ENCODE assay signal across 8 cellular contexts in genomic region chr17:41930833-41931156, GRCh38. TPM values are rescaled to one million over a fixed set of nuclear protein-coding genes. Genes with fewer than 3 reads are reported as not detected.
DNase-seq lines count a peak whose midpoint lies in the region; ATAC-seq and TF ChIP-seq lines count a peak whose summit lies in the region.
"Not testable (repeated sequence)": the region's sequence is repeated elsewhere in the genome, so short reads cannot be mapped to it uniquely, and the experiment has no call there.

No MANE protein-coding gene starts in this region.

- H3K9me2 ChIP-seq in OCI-LY1 (ENCODE audit: low read depth, low read length): not testable (repeated sequence)

- H3K18ac ChIP-seq in neuronal stem cell (ENCODE audit: low read length): not testable (repeated sequence)

- not testable (repeated sequence) for TF ChIP-seq POLR2A in thyroid gland (IDR thresholded peaks at IDR 0.05)

- not testable (repeated sequence) for H2BK5ac ChIP-seq in neuronal stem cell (ENCODE audit: low read length)

- H2AK5ac ChIP-seq in neuronal stem cell (ENCODE audit: low read depth, low read length): not testable (repeated sequence)

- DNase-seq in Caco-2; HFF-Myc (ENCODE audit: extremely low read depth, low read depth); effector memory CD4-positive, alpha-beta T cell; neuronal stem cell (ENCODE audit: low spot score); thyroid gland: not testable (repeated sequence)

- not testable (repeated sequence) for H3K27ac ChIP-seq in OCI-LY1 (ENCODE audit: low read depth, low read length, poor library complexity, severe bottlenecking); iPS-20b (ENCODE audit: low read length)
- peak overlapping the region; percentile 84 for H3K27ac ChIP-seq in effector memory CD4-positive, alpha-beta T cell (ENCODE audit: insufficient read depth, low read length, poor library complexity, severe bottlenecking)
- H3K27ac ChIP-seq in neuronal stem cell (replicated peaks; ENCODE audit: low read length): peak overlapping the region; percentile 29
- H3K27ac ChIP-seq in thyroid gland: peak overlapping the region in 2 of 3 donors; percentile 71 to 81

- intact Hi-C loops in Caco-2 (cut with micrococcal nuclease; ENCODE audit: unreplicated experiment): loop anchor here (1.0 kb wide), 2 partner anchors 11 to 29 kb away; no protein-coding TSS in a partner anchor
- intact Hi-C loops in thyroid gland (cut with DNase I): not testable (repeated sequence)

- H3K9me3 ChIP-seq in Caco-2; OCI-LY1 (ENCODE audit: low read length); effector memory CD4-positive, alpha-beta T cell (ENCODE audit: control insufficient read depth, low read length); iPS-20b (ENCODE audit: insufficient read depth, low read depth, low read length); neuronal stem cell (replicated peaks in 1 of 2; ENCODE audit: control insufficient read depth in 2 of 2, insufficient read depth in 1 of 2, low read depth in 1 of 2, low read length in 2 of 2); thyroid gland: not testable (repeated sequence)

- CTCF ChIA-PET in Caco-2 (lab: Charles Lee): interaction anchor here (0.6 to 1.7 kb wide), 22 partner anchors 9 to 268 kb away, joined by 3 to 36 read pairs (median 4); partner anchors contain the start of genes ACLY, CNP, FKBP10 and JUP

- H2BK12ac ChIP-seq in neuronal stem cell (ENCODE audit: low read length): not testable (repeated sequence)

- not testable (repeated sequence) for H3K4me1 ChIP-seq in Caco-2; effector memory CD4-positive, alpha-beta T cell (ENCODE audit: control insufficient read depth, insufficient read depth, low read length, poor library complexity, severe bottlenecking); iPS-20b (ENCODE audit: insufficient read depth, low read length)
- H3K4me1 ChIP-seq in OCI-LY1 (ENCODE audit: insufficient read depth, low read length, severe bottlenecking) (peaks cover 21% of the 10 kb centered on the region), neuronal stem cell (ENCODE audit: control insufficient read depth in 2 of 2, insufficient read depth in 1 of 2, low read depth in 1 of 2, low read length in 2 of 2) (peaks cover 2 to 11% of the 10 kb centered on the region in 2 donors), thyroid gland (peaks cover 16 to 20% of the 10 kb centered on the region in 2 donors)

- not testable (repeated sequence) for H2BK15ac ChIP-seq in neuronal stem cell (ENCODE audit: low read length)

- H3K9me3 Mint-ChIP-seq in Caco-2 (ENCODE audit: unreplicated experiment); activated T-helper 17 cell treated with anti-CD3 and anti-CD28 coated beads, Interleukin-2, amount 50 U/mL, for 72 hours: not testable (repeated sequence)

- H3K14ac ChIP-seq in neuronal stem cell (ENCODE audit: low read length): not testable (repeated sequence)

- peaks cover 17% of the 10 kb centered on the region for H3K4me1 Mint-ChIP-seq in Caco-2 (ENCODE audit: low read depth, unreplicated experiment)
- H3K4me1 Mint-ChIP-seq in activated T-helper 17 cell treated with anti-CD3 and anti-CD28 coated beads, Interleukin-2, amount 50 U/mL, for 72 hours: not testable (repeated sequence)

- peak overlapping the region; percentile 32; the same call in 1 of the 2 replicates for H3K9ac ChIP-seq in OCI-LY1 (ENCODE audit: low read length)
- peak overlapping the region; percentile 42; the same call in 1 of the 2 replicates for H3K9ac ChIP-seq in iPS-20b (ENCODE audit: low read depth, low read length)
- not testable (repeated sequence) for H3K9ac ChIP-seq in neuronal stem cell (ENCODE audit: low read depth, low read length, poor library complexity)

- H3K4me2 ChIP-seq in OCI-LY1 (ENCODE audit: low read length) (peak overlapping the region; percentile 78), neuronal stem cell (ENCODE audit: insufficient read depth, low read length, poor library complexity, severe bottlenecking) (peak overlapping the region; percentile 58)

- ATAC-seq in activated T-helper 17 cell treated with anti-CD3 and anti-CD28 coated beads, Interleukin-2, amount 50 U/mL, for 72 hours (replicated peaks): peak; percentile 50

- H3K23ac ChIP-seq in neuronal stem cell (ENCODE audit: low read depth, low read length, poor library complexity): not testable (repeated sequence)

- not testable (repeated sequence) for H3K79me1 ChIP-seq in neuronal stem cell (ENCODE audit: low read depth, low read length)

- H3K27ac Mint-ChIP-seq in Caco-2 (ENCODE audit: unreplicated experiment): peak overlapping the region; percentile 98
- peak overlapping the region; percentile 91 for H3K27ac Mint-ChIP-seq in activated T-helper 17 cell treated with anti-CD3 and anti-CD28 coated beads, Interleukin-2, amount 50 U/mL, for 72 hours

- H3K4me3 Mint-ChIP-seq in Caco-2 (ENCODE audit: unreplicated experiment): peak overlapping the region; percentile 97
- H3K4me3 Mint-ChIP-seq in activated T-helper 17 cell treated with anti-CD3 and anti-CD28 coated beads, Interleukin-2, amount 50 U/mL, for 72 hours: peak overlapping the region; percentile 87

- H2BK120ac ChIP-seq in neuronal stem cell (ENCODE audit: low read depth, low read length): not testable (repeated sequence)

- H3K27me3 Mint-ChIP-seq in Caco-2 (ENCODE audit: insufficient read depth, unreplicated experiment); activated T-helper 17 cell treated with anti-CD3 and anti-CD28 coated beads, Interleukin-2, amount 50 U/mL, for 72 hours: not testable (repeated sequence)

- not testable (repeated sequence) for H3K4ac ChIP-seq in neuronal stem cell (ENCODE audit: low read length)

- TF ChIP-seq CTCF in Caco-2 (IDR thresholded peaks at IDR 0.05; ENCODE audit: insufficient read depth in 1 of 2, low read depth in 1 of 2, low read length in 1 of 2, severe bottlenecking in 1 of 2, unreplicated experiment in 1 of 2); HFF-Myc (IDR thresholded peaks at IDR 0.05; ENCODE audit: low read depth, low read length, missing control alignments); OCI-LY1 (IDR thresholded peaks at IDR 0.05; ENCODE audit: low read length); thyroid gland (IDR thresholded peaks at IDR 0.05): not testable (repeated sequence)

- H4K8ac ChIP-seq in neuronal stem cell (ENCODE audit: low read depth, low read length): not testable (repeated sequence)

- H3K36me3 ChIP-seq in Caco-2 (ENCODE audit: control insufficient read depth, insufficient read depth, low read length); OCI-LY1 (ENCODE audit: insufficient read depth, low read length); effector memory CD4-positive, alpha-beta T cell (ENCODE audit: control insufficient read depth, insufficient read depth, low read length); iPS-20b (ENCODE audit: insufficient read depth, low read depth, low read length); neuronal stem cell (replicated peaks in 1 of 2; ENCODE audit: control insufficient read depth in 2 of 2, insufficient read depth in 2 of 2, low read length in 2 of 2); thyroid gland: not testable (repeated sequence)

- H2AFZ ChIP-seq in OCI-LY1 (ENCODE audit: low read length): not testable (repeated sequence)
- peak overlapping the region; percentile 90 for H2AFZ ChIP-seq in neuronal stem cell (ENCODE audit: low read length)

- H4K91ac ChIP-seq in neuronal stem cell (ENCODE audit: low read depth, low read length, poor library complexity): not testable (repeated sequence)

- H3K4me3 ChIP-seq in Caco-2 (ENCODE audit: low read depth, low read length) (peak overlapping the region; percentile 41), HFF-Myc (replicated peaks; ENCODE audit: low read depth, low read length) (peak overlapping the region; percentile 51), OCI-LY1 (ENCODE audit: low read depth, low read length, poor library complexity, severe bottlenecking) (peak overlapping the region; percentile 66), iPS-20b (ENCODE audit: low read length) (peak overlapping the region; percentile 90), neuronal stem cell (ENCODE audit: low read length in 2 of 2) (peak overlapping the region; percentile 65 to 84), thyroid gland (replicated peaks in 1 of 3) (peak overlapping the region in 2 of 3 donors; percentile 33 to 40)
- H3K4me3 ChIP-seq in effector memory CD4-positive, alpha-beta T cell (ENCODE audit: insufficient read depth, low read depth, low read length, poor library complexity, severe bottlenecking): peak overlapping the region; percentile 54

- POLR2A ChIA-PET in Caco-2 (lab: Charles Lee): interaction anchor here (0.5 to 1.9 kb wide), 16 partner anchors 10 to 493 kb away, joined by 3 to 31 read pairs (median 6); partner anchors contain the start of genes ACLY, CAVIN1, DNAJC7 and EIF1

- not testable (repeated sequence) for H3K27me3 ChIP-seq in Caco-2 (replicated peaks; ENCODE audit: control insufficient read depth, insufficient read depth, low read length); OCI-LY1 (ENCODE audit: insufficient read depth, low read length); effector memory CD4-positive, alpha-beta T cell (replicated peaks; ENCODE audit: control insufficient read depth, insufficient read depth, low read length, poor library complexity, severe bottlenecking); iPS-20b (ENCODE audit: insufficient read depth, low read length); neuronal stem cell (ENCODE audit: control insufficient read depth in 3 of 3, insufficient read depth in 3 of 3, low read depth in 1 of 3, low read length in 3 of 3); thyroid gland

- not testable (repeated sequence) for H3K79me2 ChIP-seq in OCI-LY1 (ENCODE audit: insufficient read depth, low read length)

- not testable (repeated sequence) for H4K20me1 ChIP-seq in OCI-LY1 (ENCODE audit: insufficient read depth, low read length)

- BruUV-seq in Caco-2 (replicated peaks; lab: Mats Ljungman, UMichigan): TSS peak; percentile 59

- H3K36me3 Mint-ChIP-seq in Caco-2 (ENCODE audit: insufficient read depth, unreplicated experiment); activated T-helper 17 cell treated with anti-CD3 and anti-CD28 coated beads, Interleukin-2, amount 50 U/mL, for 72 hours (ENCODE audit: low read depth): not testable (repeated sequence)

- WGBS in neuronal stem cell (ENCODE audit: extremely low coverage in 2 of 2, insufficient read length in 2 of 2, insufficient replicate concordance in 1 of 2), 2 donors: no CpG with 5 or more reads among the region's 18 CpGs
- WGBS in thyroid gland, 2 donors: 51 to 52% methylated on average over 18 of the region's 18 CpGs

- H3F3A ChIP-seq in OCI-LY1 (ENCODE audit: insufficient read depth, low read length): not testable (repeated sequence)

RNA-seq across cellular contexts. Expression of gene ODAD4, which starts 0.4 kb away (rescaled TPM):
- total RNA-seq in Caco-2 (2022): 0.98 and 1.3 TPM in 2 replicates
- under 1 TPM; 0.63 to 0.93 TPM for total RNA-seq in activated T-helper 17 cell treated with anti-CD3 and anti-CD28 coated beads, Interleukin-2, amount 50 U/mL, for 72 hours
- polyA plus RNA-seq in neuronal stem cell (2013, experiment 1 of 2): 4.5 TPM
- 4.2 TPM for polyA plus RNA-seq in neuronal stem cell (2013, experiment 2 of 2)
- total RNA-seq in thyroid gland: 1 to 10 TPM; 3.0 to 8.2 (median 3.8) TPM

RNA-seq across cellular contexts. Expression of gene ACLY, which starts 12.0 kb away (rescaled TPM):
- total RNA-seq in Caco-2 (2022) (246 and 252 TPM in 2 replicates), thyroid gland (10 to 100 TPM; 62.6 to 85.2 (median 78.8) TPM)
- total RNA-seq in activated T-helper 17 cell treated with anti-CD3 and anti-CD28 coated beads, Interleukin-2, amount 50 U/mL, for 72 hours: 100 to 1,000 TPM in 1 of 2 donors, 10 to 100 TPM in 1; 95.4 to 222 TPM
- polyA plus RNA-seq in neuronal stem cell (2013, experiment 1 of 2): 106 TPM
- 109 TPM for polyA plus RNA-seq in neuronal stem cell (2013, experiment 2 of 2)

RNA-seq across cellular contexts. Expression of gene CNP, which starts 35.8 kb away (rescaled TPM):
- 90.1 and 94.5 TPM in 2 replicates for total RNA-seq in Caco-2 (2022)
- 10 to 100 TPM; 51.4 to 82.9 TPM for total RNA-seq in activated T-helper 17 cell treated with anti-CD3 and anti-CD28 coated beads, Interleukin-2, amount 50 U/mL, for 72 hours
- polyA plus RNA-seq in neuronal stem cell (2013, experiment 1 of 2): 44.2 TPM
- 43.2 TPM for polyA plus RNA-seq in neuronal stem cell (2013, experiment 2 of 2)
- total RNA-seq in thyroid gland: 10 to 100 TPM; 41.8 to 65.2 (median 53.8) TPM

Comparison
In these comparisons a context has a peak if more than half of its experiments do, and no peak if none do; other contexts are left out.
1. H3K4me3 ChIP-seq: peak in every context shown above with its lines; median percentile 90 in iPS-20b; 74 in neuronal stem cell; 66 in OCI-LY1; 54 in effector memory CD4-positive, alpha-beta T cell; 51 in HFF-Myc; 41 in Caco-2; 36 in thyroid gland.